1 cellular context compared by ENCODE assay signal in the genomic region with DNA sequence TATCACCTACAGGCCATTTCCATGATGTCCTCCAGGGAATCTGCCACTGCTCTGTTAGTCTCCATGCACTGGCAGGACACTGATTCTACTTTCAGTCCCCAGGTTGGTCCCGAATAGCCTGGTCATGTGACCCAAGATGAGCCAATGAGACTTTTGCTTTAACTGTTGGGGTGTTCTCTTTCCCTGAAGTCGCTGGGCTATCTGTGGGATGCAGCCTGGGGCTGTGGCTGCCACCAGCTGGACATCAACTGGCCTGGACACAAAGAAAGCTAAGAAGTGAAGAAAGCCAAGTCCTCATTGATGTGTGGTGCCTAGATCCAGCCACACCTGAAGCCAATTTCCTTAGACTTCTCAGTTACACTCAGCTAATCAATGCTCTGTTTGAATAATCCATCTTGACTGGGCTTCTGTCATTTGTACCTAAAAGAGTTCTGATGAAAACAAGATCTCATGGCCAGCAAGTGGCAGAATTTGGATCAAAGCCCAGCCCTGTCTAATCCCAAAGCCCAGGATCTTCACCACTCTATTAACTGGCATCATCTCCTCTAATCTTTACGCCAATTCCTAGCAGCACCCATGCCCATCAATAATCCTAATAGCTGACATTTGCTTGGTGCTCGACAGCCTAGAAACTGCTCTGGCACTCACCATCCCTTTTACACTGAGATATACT.
TF ChIP-seq lines count a peak whose summit lies in the region.

No MANE protein-coding gene starts in this region.

TF ChIP-seq in H1, 55 proteins besides CTCF, POLR2A, EP300 and RAD21:
- TF ChIP-seq, protein P1, sequence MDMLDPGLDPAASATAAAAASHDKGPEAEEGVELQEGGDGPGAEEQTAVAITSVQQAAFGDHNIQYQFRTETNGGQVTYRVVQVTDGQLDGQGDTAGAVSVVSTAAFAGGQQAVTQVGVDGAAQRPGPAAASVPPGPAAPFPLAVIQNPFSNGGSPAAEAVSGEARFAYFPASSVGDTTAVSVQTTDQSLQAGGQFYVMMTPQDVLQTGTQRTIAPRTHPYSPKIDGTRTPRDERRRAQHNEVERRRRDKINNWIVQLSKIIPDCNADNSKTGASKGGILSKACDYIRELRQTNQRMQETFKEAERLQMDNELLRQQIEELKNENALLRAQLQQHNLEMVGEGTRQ (IDR thresholded peaks at IDR 0.05; ENCODE audit: low read length), result peak; percentile 31; the same call in 1 of the 2 replicates
- TF ChIP-seq SIX5 (IDR thresholded peaks at IDR 0.05; ENCODE audit: low read depth, low read length), result no peak
